ENCODE assay signal across 1 cellular context in the genomic region with DNA sequence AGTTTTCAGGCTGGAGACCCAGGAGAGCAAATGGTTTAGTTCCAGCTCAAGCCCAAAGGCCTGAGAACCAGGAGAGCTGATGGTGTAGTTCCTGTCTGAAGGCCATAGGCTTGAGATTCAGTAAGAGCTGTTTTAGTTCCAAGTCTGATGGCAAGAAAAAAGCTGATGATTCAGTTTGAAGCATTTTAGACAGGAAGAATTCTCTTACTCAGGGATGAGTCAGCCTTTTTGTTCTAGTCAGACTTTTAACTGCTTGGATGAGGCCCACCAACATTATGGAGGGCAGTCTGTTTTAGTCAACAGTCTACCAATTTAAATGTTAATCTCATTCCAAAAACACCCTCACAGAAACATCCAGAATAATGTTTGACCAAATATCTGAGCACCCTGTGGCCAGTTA.
TF ChIP-seq lines count a peak whose summit lies in the region.

No MANE protein-coding gene starts in this region.

TF ChIP-seq in WTC11, 78 proteins besides CTCF, POLR2A, EP300 and RAD21:
- no peak for TF ChIP-seq TCF7 (CRISPR knock-in tag; IDR thresholded peaks at IDR 0.05; ENCODE audit: low read depth)
- TF ChIP-seq, protein P1, sequence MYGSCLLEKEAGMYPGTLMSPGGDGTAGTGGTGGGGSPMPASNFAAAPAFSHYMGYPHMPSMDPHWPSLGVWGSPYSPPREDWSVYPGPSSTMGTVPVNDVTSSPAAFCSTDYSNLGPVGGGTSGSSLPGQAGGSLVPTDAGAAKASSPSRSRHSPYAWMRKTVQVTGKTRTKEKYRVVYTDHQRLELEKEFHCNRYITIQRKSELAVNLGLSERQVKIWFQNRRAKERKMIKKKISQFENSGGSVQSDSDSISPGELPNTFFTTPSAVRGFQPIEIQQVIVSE (CRISPR knock-in tag; IDR thresholded peaks at IDR 0.05; ENCODE audit: borderline replicate concordance): no peak
- TF ChIP-seq CREM (CRISPR knock-in tag; IDR thresholded peaks at IDR 0.05): no peak
- no peak for TF ChIP-seq GABPB1 (CRISPR knock-in tag; IDR thresholded peaks at IDR 0.05)
- no peak for TF ChIP-seq NFYB (CRISPR knock-in tag; conservative IDR thresholded peaks at IDR 0.05; ENCODE audit: low read depth)
- TF ChIP-seq, protein P2, sequence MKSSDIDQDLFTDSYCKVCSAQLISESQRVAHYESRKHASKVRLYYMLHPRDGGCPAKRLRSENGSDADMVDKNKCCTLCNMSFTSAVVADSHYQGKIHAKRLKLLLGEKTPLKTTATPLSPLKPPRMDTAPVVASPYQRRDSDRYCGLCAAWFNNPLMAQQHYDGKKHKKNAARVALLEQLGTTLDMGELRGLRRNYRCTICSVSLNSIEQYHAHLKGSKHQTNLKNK (CRISPR knock-in tag; IDR thresholded peaks at IDR 0.05): no peak
- no peak for TF ChIP-seq USF1 (CRISPR knock-in tag; IDR thresholded peaks at IDR 0.05)
- TF ChIP-seq ZNF219 (CRISPR knock-in tag; IDR thresholded peaks at IDR 0.05; ENCODE audit: borderline replicate concordance): no peak
- no peak for TF ChIP-seq ZNF416 (CRISPR knock-in tag; IDR thresholded peaks at IDR 0.05)
- TF ChIP-seq SMAD3 (CRISPR knock-in tag; IDR thresholded peaks at IDR 0.05; ENCODE audit: borderline replicate concordance): no peak
- no peak for TF ChIP-seq ZNF317 (CRISPR knock-in tag; IDR thresholded peaks at IDR 0.05; ENCODE audit: borderline replicate concordance, low read depth)
- no peak for TF ChIP-seq ZNF532 (CRISPR knock-in tag; IDR thresholded peaks at IDR 0.05; ENCODE audit: borderline replicate concordance)
- no peak for TF ChIP-seq JAZF1 (CRISPR knock-in tag; IDR thresholded peaks at IDR 0.05)
- TF ChIP-seq MAX (CRISPR knock-in tag; IDR thresholded peaks at IDR 0.05): no peak
- TF ChIP-seq ZNF423 (CRISPR knock-in tag; IDR thresholded peaks at IDR 0.05): no peak
- TF ChIP-seq OVOL2 (CRISPR knock-in tag; IDR thresholded peaks at IDR 0.05; ENCODE audit: borderline replicate concordance): no peak
- TF ChIP-seq ELF4 (CRISPR knock-in tag; IDR thresholded peaks at IDR 0.05; ENCODE audit: low read depth): no peak
- no peak for TF ChIP-seq TP53 (CRISPR knock-in tag; IDR thresholded peaks at IDR 0.05)
- TF ChIP-seq, protein P3, sequence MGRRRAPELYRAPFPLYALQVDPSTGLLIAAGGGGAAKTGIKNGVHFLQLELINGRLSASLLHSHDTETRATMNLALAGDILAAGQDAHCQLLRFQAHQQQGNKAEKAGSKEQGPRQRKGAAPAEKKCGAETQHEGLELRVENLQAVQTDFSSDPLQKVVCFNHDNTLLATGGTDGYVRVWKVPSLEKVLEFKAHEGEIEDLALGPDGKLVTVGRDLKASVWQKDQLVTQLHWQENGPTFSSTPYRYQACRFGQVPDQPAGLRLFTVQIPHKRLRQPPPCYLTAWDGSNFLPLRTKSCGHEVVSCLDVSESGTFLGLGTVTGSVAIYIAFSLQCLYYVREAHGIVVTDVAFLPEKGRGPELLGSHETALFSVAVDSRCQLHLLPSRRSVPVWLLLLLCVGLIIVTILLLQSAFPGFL (CRISPR knock-in tag; IDR thresholded peaks at IDR 0.05; ENCODE audit: borderline replicate concordance): no peak
TF ChIP-seq in WTC11: peak in this region for 0.
